In the genomic region with DNA sequence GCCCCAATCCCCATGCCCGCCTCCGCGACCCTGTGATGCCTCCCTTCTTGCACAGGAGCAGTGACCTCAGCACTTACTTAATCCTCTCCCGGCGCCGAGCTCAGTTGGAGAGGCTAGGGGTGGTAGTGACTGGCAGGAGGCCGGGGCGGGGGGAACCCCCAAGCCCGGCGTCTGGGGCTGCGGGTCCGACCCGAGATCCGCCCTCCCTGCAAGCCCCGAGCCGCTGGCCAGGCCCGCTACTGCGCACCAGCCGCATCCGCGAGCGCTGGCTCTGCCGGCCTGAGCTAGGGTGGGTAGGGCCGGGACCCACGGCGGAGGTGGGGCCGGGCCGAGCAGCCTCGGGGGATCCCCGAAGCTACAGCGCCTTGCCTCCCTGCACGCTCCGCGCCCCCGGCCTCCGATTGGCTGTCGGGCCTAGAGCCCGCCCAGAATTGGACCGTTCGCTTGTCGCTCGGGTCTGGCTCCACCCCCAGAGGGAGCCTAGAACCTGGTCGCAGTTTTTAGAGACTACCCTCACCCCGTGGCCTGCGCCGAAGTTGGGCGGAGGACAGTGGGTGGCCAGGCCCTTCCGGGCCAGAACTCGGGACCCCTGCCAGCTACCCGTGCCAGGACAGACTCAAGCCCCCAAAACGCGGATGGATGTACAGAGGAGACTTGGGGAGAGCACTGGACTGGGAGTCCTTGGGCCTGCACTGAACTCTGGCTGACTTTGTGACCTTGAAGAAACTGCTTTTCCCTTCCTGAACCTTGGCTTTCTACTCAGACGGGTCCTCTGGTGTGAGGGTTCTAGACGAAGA, we compare ENCODE assay signal across 1 cellular context.
A peak's percentile ranks its signal among the peaks of the same experiment; 100 is the strongest.
TF ChIP-seq lines count a peak whose summit lies in the region.

A gene (minus strand): TSS at position 362 of the 797 bp plus-strand sequence. CDS start 2,048 bp downstream, outside the sequence.

TF ChIP-seq in K562, 482 proteins besides CTCF, POLR2A, EP300 and RAD21 (continued from another document and continues in another):
- TF ChIP-seq, protein P1, sequence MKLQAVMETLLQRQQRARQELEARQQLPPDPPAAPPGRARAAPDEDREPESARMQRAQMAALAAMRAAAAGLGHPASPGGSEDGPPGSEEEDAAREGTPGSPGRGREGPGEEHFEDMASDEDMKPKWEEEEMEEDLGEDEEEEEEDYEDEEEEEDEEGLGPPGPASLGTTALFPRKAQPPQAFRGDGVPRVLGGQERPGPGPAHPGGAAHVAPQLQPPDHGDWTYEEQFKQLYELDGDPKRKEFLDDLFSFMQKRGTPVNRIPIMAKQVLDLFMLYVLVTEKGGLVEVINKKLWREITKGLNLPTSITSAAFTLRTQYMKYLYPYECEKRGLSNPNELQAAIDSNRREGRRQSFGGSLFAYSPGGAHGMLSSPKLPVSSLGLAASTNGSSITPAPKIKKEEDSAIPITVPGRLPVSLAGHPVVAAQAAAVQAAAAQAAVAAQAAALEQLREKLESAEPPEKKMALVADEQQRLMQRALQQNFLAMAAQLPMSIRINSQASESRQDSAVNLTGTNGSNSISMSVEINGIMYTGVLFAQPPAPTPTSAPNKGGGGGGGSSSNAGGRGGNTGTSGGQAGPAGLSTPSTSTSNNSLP (IDR thresholded peaks at IDR 0.05; ENCODE audit: borderline replicate concordance, low read depth, low read length): no peak
- TF ChIP-seq PRMT5 (CRISPR knock-in tag; IDR thresholded peaks at IDR 0.05) (no peak), HSF4 (CRISPR knock-in tag; IDR thresholded peaks at IDR 0.05; ENCODE audit: borderline replicate concordance) (no peak), CREM (IDR thresholded peaks at IDR 0.05; ENCODE audit: low read depth) (peak; percentile 19; the same call in 1 of the 2 replicates), CREBBP (IDR thresholded peaks at IDR 0.05; ENCODE audit: low read depth, low read length) (no peak), MTA2 (IDR thresholded peaks at IDR 0.05; ENCODE audit: low read depth) (no peak), RFX1 (IDR thresholded peaks at IDR 0.05) (no peak), ZNF668 (CRISPR knock-in tag; IDR thresholded peaks at IDR 0.05) (no peak), SREBF2 (CRISPR knock-in tag; IDR thresholded peaks at IDR 0.05) (no peak), ZNF121 (CRISPR knock-in tag; conservative IDR thresholded peaks at IDR 0.05) (no peak), GTF2E2 (tag; IDR thresholded peaks at IDR 0.05) (no peak), MED1 (CRISPR knock-in tag; IDR thresholded peaks at IDR 0.05; ENCODE audit: borderline replicate concordance) (no peak), ZNF174 (CRISPR knock-in tag; IDR thresholded peaks at IDR 0.05) (no peak), HEY1 (CRISPR knock-in tag; IDR thresholded peaks at IDR 0.05; ENCODE audit: borderline replicate concordance) (no peak), CBX8 (IDR thresholded peaks at IDR 0.05; ENCODE audit: borderline replicate concordance, extremely low read depth, low read depth, low read length, poor library complexity, severe bottlenecking) (no peak), SAP30 (IDR thresholded peaks at IDR 0.05; ENCODE audit: borderline replicate concordance, insufficient read depth, low read depth, low read length, poor library complexity, severe bottlenecking) (no peak), ZNF263 (CRISPR knock-in tag; IDR thresholded peaks at IDR 0.05; ENCODE audit: borderline replicate concordance) (no peak), MBD2 (IDR thresholded peaks at IDR 0.05; ENCODE audit: borderline replicate concordance, low read depth) (peak; percentile 90), CXXC5 (CRISPR knock-in tag; IDR thresholded peaks at IDR 0.05) (peak; percentile 94), PPARD (CRISPR knock-in tag; IDR thresholded peaks at IDR 0.05) (no peak), SMAD4 (CRISPR knock-in tag; conservative IDR thresholded peaks at IDR 0.05) (no peak), WHSC1 (IDR thresholded peaks at IDR 0.05; ENCODE audit: low read length) (no peak), SOX6 (IDR thresholded peaks at IDR 0.05) (no peak), MTA1 (IDR thresholded peaks at IDR 0.05; ENCODE audit: borderline replicate concordance) (no peak), SIN3A (IDR thresholded peaks at IDR 0.05; ENCODE audit: borderline replicate concordance in 2 of 2, control insufficient read depth in 1 of 2, low read depth in 2 of 2, low read length in 2 of 2) (no peak), PTTG1 (tag; IDR thresholded peaks at IDR 0.05; ENCODE audit: low read depth) (no peak), ZFX (CRISPR knock-in tag; IDR thresholded peaks at IDR 0.05) (peak; percentile 37; the same call in 1 of the 2 replicates), PHF20 (IDR thresholded peaks at IDR 0.05; ENCODE audit: partially characterized antibody) (no peak), SAFB2 (IDR thresholded peaks at IDR 0.05; ENCODE audit: borderline replicate concordance, low read depth, low read length, severe bottlenecking) (no peak), HCFC1 (IDR thresholded peaks at IDR 0.05; ENCODE audit: low read depth, low read length) (no peak), GABPB1 (CRISPR knock-in tag; IDR thresholded peaks at IDR 0.05) (0 out of 2 replicates have a peak, but pooled peaks have one; percentile 6), MCM3 (IDR thresholded peaks at IDR 0.05) (no peak), NR2C1 (IDR thresholded peaks at IDR 0.05) (no peak), NR2C1 (tag; IDR thresholded peaks at IDR 0.05) (no peak), MEF2D (tag; conservative IDR thresholded peaks at IDR 0.05; ENCODE audit: low read depth) (no peak)
- TF ChIP-seq, protein P2, sequence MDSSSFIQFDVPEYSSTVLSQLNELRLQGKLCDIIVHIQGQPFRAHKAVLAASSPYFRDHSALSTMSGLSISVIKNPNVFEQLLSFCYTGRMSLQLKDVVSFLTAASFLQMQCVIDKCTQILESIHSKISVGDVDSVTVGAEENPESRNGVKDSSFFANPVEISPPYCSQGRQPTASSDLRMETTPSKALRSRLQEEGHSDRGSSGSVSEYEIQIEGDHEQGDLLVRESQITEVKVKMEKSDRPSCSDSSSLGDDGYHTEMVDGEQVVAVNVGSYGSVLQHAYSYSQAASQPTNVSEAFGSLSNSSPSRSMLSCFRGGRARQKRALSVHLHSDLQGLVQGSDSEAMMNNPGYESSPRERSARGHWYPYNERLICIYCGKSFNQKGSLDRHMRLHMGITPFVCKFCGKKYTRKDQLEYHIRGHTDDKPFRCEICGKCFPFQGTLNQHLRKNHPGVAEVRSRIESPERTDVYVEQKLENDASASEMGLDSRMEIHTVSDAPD (CRISPR knock-in tag; IDR thresholded peaks at IDR 0.05): no peak
- TF ChIP-seq, protein P3, sequence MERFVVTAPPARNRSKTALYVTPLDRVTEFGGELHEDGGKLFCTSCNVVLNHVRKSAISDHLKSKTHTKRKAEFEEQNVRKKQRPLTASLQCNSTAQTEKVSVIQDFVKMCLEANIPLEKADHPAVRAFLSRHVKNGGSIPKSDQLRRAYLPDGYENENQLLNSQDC (CRISPR knock-in tag; IDR thresholded peaks at IDR 0.05): no peak
- TF ChIP-seq, protein P4, sequence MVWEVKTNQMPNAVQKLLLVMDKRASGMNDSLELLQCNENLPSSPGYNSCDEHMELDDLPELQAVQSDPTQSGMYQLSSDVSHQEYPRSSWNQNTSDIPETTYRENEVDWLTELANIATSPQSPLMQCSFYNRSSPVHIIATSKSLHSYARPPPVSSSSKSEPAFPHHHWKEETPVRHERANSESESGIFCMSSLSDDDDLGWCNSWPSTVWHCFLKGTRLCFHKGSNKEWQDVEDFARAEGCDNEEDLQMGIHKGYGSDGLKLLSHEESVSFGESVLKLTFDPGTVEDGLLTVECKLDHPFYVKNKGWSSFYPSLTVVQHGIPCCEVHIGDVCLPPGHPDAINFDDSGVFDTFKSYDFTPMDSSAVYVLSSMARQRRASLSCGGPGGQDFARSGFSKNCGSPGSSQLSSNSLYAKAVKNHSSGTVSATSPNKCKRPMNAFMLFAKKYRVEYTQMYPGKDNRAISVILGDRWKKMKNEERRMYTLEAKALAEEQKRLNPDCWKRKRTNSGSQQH (CRISPR knock-in tag; IDR thresholded peaks at IDR 0.05): no peak
- TF ChIP-seq, protein P5, sequence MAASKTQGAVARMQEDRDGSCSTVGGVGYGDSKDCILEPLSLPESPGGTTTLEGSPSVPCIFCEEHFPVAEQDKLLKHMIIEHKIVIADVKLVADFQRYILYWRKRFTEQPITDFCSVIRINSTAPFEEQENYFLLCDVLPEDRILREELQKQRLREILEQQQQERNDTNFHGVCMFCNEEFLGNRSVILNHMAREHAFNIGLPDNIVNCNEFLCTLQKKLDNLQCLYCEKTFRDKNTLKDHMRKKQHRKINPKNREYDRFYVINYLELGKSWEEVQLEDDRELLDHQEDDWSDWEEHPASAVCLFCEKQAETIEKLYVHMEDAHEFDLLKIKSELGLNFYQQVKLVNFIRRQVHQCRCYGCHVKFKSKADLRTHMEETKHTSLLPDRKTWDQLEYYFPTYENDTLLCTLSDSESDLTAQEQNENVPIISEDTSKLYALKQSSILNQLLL (CRISPR knock-in tag; IDR thresholded peaks at IDR 0.05; ENCODE audit: borderline replicate concordance): no peak
- TF ChIP-seq, protein P6, sequence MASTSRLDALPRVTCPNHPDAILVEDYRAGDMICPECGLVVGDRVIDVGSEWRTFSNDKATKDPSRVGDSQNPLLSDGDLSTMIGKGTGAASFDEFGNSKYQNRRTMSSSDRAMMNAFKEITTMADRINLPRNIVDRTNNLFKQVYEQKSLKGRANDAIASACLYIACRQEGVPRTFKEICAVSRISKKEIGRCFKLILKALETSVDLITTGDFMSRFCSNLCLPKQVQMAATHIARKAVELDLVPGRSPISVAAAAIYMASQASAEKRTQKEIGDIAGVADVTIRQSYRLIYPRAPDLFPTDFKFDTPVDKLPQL (IDR thresholded peaks at IDR 0.05; ENCODE audit: extremely low read depth, insufficient read length): no peak
- TF ChIP-seq, protein P7, sequence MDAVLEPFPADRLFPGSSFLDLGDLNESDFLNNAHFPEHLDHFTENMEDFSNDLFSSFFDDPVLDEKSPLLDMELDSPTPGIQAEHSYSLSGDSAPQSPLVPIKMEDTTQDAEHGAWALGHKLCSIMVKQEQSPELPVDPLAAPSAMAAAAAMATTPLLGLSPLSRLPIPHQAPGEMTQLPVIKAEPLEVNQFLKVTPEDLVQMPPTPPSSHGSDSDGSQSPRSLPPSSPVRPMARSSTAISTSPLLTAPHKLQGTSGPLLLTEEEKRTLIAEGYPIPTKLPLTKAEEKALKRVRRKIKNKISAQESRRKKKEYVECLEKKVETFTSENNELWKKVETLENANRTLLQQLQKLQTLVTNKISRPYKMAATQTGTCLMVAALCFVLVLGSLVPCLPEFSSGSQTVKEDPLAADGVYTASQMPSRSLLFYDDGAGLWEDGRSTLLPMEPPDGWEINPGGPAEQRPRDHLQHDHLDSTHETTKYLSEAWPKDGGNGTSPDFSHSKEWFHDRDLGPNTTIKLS (IDR thresholded peaks at IDR 0.05; ENCODE audit: borderline replicate concordance, low read depth): peak; percentile 72; the same call in 1 of the 2 replicates
- TF ChIP-seq, protein P8, sequence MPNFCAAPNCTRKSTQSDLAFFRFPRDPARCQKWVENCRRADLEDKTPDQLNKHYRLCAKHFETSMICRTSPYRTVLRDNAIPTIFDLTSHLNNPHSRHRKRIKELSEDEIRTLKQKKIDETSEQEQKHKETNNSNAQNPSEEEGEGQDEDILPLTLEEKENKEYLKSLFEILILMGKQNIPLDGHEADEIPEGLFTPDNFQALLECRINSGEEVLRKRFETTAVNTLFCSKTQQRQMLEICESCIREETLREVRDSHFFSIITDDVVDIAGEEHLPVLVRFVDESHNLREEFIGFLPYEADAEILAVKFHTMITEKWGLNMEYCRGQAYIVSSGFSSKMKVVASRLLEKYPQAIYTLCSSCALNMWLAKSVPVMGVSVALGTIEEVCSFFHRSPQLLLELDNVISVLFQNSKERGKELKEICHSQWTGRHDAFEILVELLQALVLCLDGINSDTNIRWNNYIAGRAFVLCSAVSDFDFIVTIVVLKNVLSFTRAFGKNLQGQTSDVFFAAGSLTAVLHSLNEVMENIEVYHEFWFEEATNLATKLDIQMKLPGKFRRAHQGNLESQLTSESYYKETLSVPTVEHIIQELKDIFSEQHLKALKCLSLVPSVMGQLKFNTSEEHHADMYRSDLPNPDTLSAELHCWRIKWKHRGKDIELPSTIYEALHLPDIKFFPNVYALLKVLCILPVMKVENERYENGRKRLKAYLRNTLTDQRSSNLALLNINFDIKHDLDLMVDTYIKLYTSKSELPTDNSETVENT (CRISPR knock-in tag; IDR thresholded peaks at IDR 0.05): no peak
- TF ChIP-seq, protein P9, sequence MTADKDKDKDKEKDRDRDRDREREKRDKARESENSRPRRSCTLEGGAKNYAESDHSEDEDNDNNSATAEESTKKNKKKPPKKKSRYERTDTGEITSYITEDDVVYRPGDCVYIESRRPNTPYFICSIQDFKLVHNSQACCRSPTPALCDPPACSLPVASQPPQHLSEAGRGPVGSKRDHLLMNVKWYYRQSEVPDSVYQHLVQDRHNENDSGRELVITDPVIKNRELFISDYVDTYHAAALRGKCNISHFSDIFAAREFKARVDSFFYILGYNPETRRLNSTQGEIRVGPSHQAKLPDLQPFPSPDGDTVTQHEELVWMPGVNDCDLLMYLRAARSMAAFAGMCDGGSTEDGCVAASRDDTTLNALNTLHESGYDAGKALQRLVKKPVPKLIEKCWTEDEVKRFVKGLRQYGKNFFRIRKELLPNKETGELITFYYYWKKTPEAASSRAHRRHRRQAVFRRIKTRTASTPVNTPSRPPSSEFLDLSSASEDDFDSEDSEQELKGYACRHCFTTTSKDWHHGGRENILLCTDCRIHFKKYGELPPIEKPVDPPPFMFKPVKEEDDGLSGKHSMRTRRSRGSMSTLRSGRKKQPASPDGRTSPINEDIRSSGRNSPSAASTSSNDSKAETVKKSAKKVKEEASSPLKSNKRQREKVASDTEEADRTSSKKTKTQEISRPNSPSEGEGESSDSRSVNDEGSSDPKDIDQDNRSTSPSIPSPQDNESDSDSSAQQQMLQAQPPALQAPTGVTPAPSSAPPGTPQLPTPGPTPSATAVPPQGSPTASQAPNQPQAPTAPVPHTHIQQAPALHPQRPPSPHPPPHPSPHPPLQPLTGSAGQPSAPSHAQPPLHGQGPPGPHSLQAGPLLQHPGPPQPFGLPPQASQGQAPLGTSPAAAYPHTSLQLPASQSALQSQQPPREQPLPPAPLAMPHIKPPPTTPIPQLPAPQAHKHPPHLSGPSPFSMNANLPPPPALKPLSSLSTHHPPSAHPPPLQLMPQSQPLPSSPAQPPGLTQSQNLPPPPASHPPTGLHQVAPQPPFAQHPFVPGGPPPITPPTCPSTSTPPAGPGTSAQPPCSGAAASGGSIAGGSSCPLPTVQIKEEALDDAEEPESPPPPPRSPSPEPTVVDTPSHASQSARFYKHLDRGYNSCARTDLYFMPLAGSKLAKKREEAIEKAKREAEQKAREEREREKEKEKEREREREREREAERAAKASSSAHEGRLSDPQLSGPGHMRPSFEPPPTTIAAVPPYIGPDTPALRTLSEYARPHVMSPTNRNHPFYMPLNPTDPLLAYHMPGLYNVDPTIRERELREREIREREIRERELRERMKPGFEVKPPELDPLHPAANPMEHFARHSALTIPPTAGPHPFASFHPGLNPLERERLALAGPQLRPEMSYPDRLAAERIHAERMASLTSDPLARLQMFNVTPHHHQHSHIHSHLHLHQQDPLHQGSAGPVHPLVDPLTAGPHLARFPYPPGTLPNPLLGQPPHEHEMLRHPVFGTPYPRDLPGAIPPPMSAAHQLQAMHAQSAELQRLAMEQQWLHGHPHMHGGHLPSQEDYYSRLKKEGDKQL (CRISPR knock-in tag; IDR thresholded peaks at IDR 0.05; ENCODE audit: borderline replicate concordance): no peak
- TF ChIP-seq, protein P10, sequence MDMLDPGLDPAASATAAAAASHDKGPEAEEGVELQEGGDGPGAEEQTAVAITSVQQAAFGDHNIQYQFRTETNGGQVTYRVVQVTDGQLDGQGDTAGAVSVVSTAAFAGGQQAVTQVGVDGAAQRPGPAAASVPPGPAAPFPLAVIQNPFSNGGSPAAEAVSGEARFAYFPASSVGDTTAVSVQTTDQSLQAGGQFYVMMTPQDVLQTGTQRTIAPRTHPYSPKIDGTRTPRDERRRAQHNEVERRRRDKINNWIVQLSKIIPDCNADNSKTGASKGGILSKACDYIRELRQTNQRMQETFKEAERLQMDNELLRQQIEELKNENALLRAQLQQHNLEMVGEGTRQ (CRISPR knock-in tag; IDR thresholded peaks at IDR 0.05): no peak
